In genomic region chr2:238433941-238434845, GRCh38 we compare ENCODE assay signal across 1 cellular context.
TF ChIP-seq lines count a peak whose summit lies in the region.

No MANE protein-coding gene starts in this region.

TF ChIP-seq in HepG2, 621 proteins besides CTCF, POLR2A, EP300 and RAD21 (continued from another document):
- TF ChIP-seq ZNF784 (CRISPR knock-in tag; IDR thresholded peaks at IDR 0.05; ENCODE audit: borderline replicate concordance) = 0 out of 2 replicates have a peak, but pooled peaks have one; percentile 27
- TF ChIP-seq HNF4A (CRISPR knock-in tag; IDR thresholded peaks at IDR 0.05) = peak; percentile 17; the same call in 1 of the 2 replicates
- 0 out of 2 replicates have a peak, but pooled peaks have one; percentile 10 for TF ChIP-seq CCDC6 (CRISPR knock-in tag; IDR thresholded peaks at IDR 0.05)
